In genomic region chr7:101902680-101903504, GRCh38 we compare ENCODE assay signal across 1 cellular context.
TF ChIP-seq lines count a peak whose summit lies in the region.

No MANE protein-coding gene starts in this region.

TF ChIP-seq in K562, 482 proteins besides CTCF, POLR2A, EP300 and RAD21 (continues in another document):
- TF ChIP-seq ZKSCAN1 (IDR thresholded peaks at IDR 0.05; ENCODE audit: low read depth, low read length): peak; percentile 52; the same call in 1 of the 2 replicates
- no peak for TF ChIP-seq SRSF9 (IDR thresholded peaks at IDR 0.05; ENCODE audit: borderline replicate concordance, low read depth, low read length)
- TF ChIP-seq ZNF668 (CRISPR knock-in tag; IDR thresholded peaks at IDR 0.05): no peak
- TF ChIP-seq ZNF395 (CRISPR knock-in tag; IDR thresholded peaks at IDR 0.05): peak; percentile 83
- 0 out of 2 replicates have a peak, but pooled peaks have one; percentile 22 for TF ChIP-seq ZBTB40 (IDR thresholded peaks at IDR 0.05)
- TF ChIP-seq ZBTB40 (CRISPR knock-in tag; IDR thresholded peaks at IDR 0.05): no peak
- no peak for TF ChIP-seq ZNF518B (CRISPR knock-in tag; IDR thresholded peaks at IDR 0.05)
- no peak for TF ChIP-seq TAF15 (IDR thresholded peaks at IDR 0.05; ENCODE audit: low read depth, low read length)
- TF ChIP-seq BRD9 (IDR thresholded peaks at IDR 0.05; ENCODE audit: low read depth, partially characterized antibody): no peak
- no peak for TF ChIP-seq BDP1 (IDR thresholded peaks at IDR 0.05; ENCODE audit: insufficient read depth, insufficient read length)
- TF ChIP-seq DPF2 (IDR thresholded peaks at IDR 0.05): peak; percentile 97
- TF ChIP-seq THRA (IDR thresholded peaks at IDR 0.05): peak; percentile 92
- no peak for TF ChIP-seq ZC3H4 (CRISPR knock-in tag; IDR thresholded peaks at IDR 0.05; ENCODE audit: borderline replicate concordance)
- no peak for TF ChIP-seq SP2 (IDR thresholded peaks at IDR 0.05; ENCODE audit: extremely low read depth, low read depth, low read length, poor library complexity, severe bottlenecking)
- 0 out of 2 replicates have a peak, but pooled peaks have one; percentile 33 for TF ChIP-seq CGGBP1 (CRISPR knock-in tag; IDR thresholded peaks at IDR 0.05)
- TF ChIP-seq DLX4 (CRISPR knock-in tag; IDR thresholded peaks at IDR 0.05): no peak
- TF ChIP-seq GMEB1 (CRISPR knock-in tag; IDR thresholded peaks at IDR 0.05): no peak
- TF ChIP-seq POLR3A (IDR thresholded peaks at IDR 0.05; ENCODE audit: borderline replicate concordance, extremely low read depth, insufficient read depth, insufficient read length): no peak
- no peak for TF ChIP-seq FOXP4 (CRISPR knock-in tag; IDR thresholded peaks at IDR 0.05; ENCODE audit: borderline replicate concordance)
- TF ChIP-seq CUX1 (CRISPR knock-in tag; IDR thresholded peaks at IDR 0.05): no peak
- peak; percentile 97 for TF ChIP-seq ZBTB7A (IDR thresholded peaks at IDR 0.05; ENCODE audit: borderline replicate concordance, control insufficient read depth, low read depth, low read length)
- no peak for TF ChIP-seq RHOXF2B (CRISPR knock-in tag; conservative IDR thresholded peaks at IDR 0.05)
- TF ChIP-seq ZFX (CRISPR knock-in tag; IDR thresholded peaks at IDR 0.05): no peak
- TF ChIP-seq XRCC3 (IDR thresholded peaks at IDR 0.05): no peak
